8 cellular contexts compared by ENCODE assay signal in genomic region chr10:69801434-69802315, GRCh38. TPM values are rescaled to one million over a fixed set of nuclear protein-coding genes. Genes with fewer than 3 reads are reported as not detected.
DNase-seq lines count a peak whose midpoint lies in the region; ATAC-seq and TF ChIP-seq lines count a peak whose summit lies in the region.

TSS of gene COL13A1 (plus strand) at chr10:69801906. CDS start at chr10:69802424, 518 bp downstream.

- in situ Hi-C loops in astrocyte of the spinal cord (cut with HindIII; ENCODE audit: low sequenced_read_pairs), result no loop called here

- peaks cover 28% of the 10 kb centered on the region for H3K27me3 ChIP-seq in skeletal muscle satellite cell (ENCODE audit: control insufficient read depth, insufficient read depth, low read length)

- no peak for TF ChIP-seq CTCF in astrocyte of the spinal cord (IDR thresholded peaks at IDR 0.05; ENCODE audit: low read depth, low read length)

- DNase-seq in COLO668 (lab: John Stamatoyannopoulos, UW; ENCODE audit: unreplicated experiment) (peak; percentile 1), LoVo (ENCODE audit: low spot score) (peak; percentile 73), astrocyte of the spinal cord (ENCODE audit: low read depth, low spot score) (peak; percentile 80), SIG-M5 treated with dmso at 0.1 percent for 504 hours (lab: John Stamatoyannopoulos, UW; ENCODE audit: unreplicated experiment) (no peak)
- no peak for DNase-seq in stimulated activated CD4-positive, alpha-beta T cell treated with anti-CD3 and anti-CD28 coated beads, Interleukin-12 subunit alpha, Interleukin-12 subunit beta, amount 100 ng/mL, for 4 hours

- peaks cover 5% of the 10 kb centered on the region for H3K4me1 ChIP-seq in skeletal muscle satellite cell (ENCODE audit: control insufficient read depth, insufficient read depth, low read length)

- no peaks in the 10 kb centered on the region for H3K36me3 ChIP-seq in skeletal muscle satellite cell (ENCODE audit: insufficient read depth, low read length)

- H3K4me3 ChIP-seq in astrocyte of the spinal cord (ENCODE audit: low read depth, low read length) (peak within 1 kb of the TSS; percentile 96), iPS-11a (ENCODE audit: low read depth, low read length) (peak within 1 kb of the TSS; percentile 70), skeletal muscle satellite cell (ENCODE audit: low read length) (peak within 1 kb of the TSS; percentile 84)

- H3K9me3 ChIP-seq in skeletal muscle satellite cell (replicated peaks; ENCODE audit: low read length), result no peaks in the 10 kb centered on the region

- ATAC-seq in HG02623 (IDR thresholded peaks at IDR 0.05; ENCODE audit: unreplicated experiment), result no peak

- H3K4me2 ChIP-seq in skeletal muscle satellite cell (ENCODE audit: low read length), result peak within 1 kb of the TSS; percentile 99

- peak within 1 kb of the TSS; percentile 57 for H3K9ac ChIP-seq in skeletal muscle satellite cell (ENCODE audit: low read depth, low read length)

RNA-seq across cellular contexts. Expression of gene COL13A1, which starts in this region (rescaled TPM):
- 0.25 and 1.7 TPM in 2 replicates for total RNA-seq in skeletal muscle satellite cell (2012; rRNA removed)

Comparison
In these comparisons a context has a peak if more than half of its experiments do, and no peak if none do; other contexts are left out.
1. DNase-seq: peak in COLO668 (single experiment), LoVo (single experiment) and astrocyte of the spinal cord (single experiment); none in stimulated activated CD4-positive, alpha-beta T cell treated with anti-CD3 and anti-CD28 coated beads, Interleukin-12 subunit alpha, Interleukin-12 subunit beta, amount 100 ng/mL, for 4 hours (single experiment) and SIG-M5 treated with dmso at 0.1 percent for 504 hours (single experiment).
2. Peak in every context shown above with its lines, with median percentiles within 50 percentile points of each other: H3K4me3 ChIP-seq.